1 cellular context compared by ENCODE assay signal in the genomic region with DNA sequence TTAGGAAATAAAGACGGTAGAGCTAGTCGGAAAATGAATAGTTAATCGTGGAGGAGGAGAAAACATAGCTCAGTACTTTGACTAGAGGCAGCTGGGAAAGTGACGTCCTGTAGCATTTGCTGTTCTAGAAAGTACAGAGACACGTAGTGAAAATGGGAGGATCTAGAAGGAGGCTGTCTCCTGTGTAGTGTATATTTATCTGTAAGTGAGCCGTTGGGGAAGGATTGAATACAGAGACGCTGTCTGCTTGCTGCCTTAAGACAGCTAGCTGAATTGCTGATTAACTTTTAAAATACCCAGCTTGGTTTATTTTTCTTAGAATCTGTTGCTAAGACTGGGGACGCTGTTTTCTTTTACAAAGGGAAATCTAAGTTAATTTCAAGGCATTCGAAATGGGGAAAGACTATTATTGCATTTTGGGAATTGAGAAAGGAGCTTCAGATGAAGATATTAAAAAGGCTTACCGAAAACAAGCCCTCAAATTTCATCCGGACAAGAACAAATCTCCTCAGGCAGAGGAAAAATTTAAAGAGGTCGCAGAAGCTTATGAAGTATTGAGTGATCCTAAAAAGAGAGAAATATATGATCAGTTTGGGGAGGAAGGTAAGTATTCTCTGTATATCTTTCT.
TF ChIP-seq lines count a peak whose summit lies in the region.

Gene DNAJB4, plus strand, starts transcription at position 221 of the 628 bp plus-strand sequence. Its CDS starts 172 bp downstream, at position 393.

TF ChIP-seq in HEK293, 187 proteins besides CTCF, POLR2A, EP300 and RAD21 (continued from another document):
- TF ChIP-seq TRIM28 (IDR thresholded peaks at IDR 0.05; ENCODE audit: borderline replicate concordance, low read length) (0 out of 2 replicates have a peak, but pooled peaks have one; percentile 29), PRDM10 (tag by site-specific recombination; IDR thresholded peaks at IDR 0.05) (no peak), SCRT2 (tag by site-specific recombination; IDR thresholded peaks at IDR 0.05) (no peak), ZNF561 (tag by site-specific recombination; IDR thresholded peaks at IDR 0.05; ENCODE audit: borderline replicate concordance) (0 out of 2 replicates have a peak, but pooled peaks have one; percentile 38), ZNF223 (tag by site-specific recombination; IDR thresholded peaks at IDR 0.05) (no peak), ZNF221 (tag by site-specific recombination; IDR thresholded peaks at IDR 0.05; ENCODE audit: borderline replicate concordance) (no peak), ZNF677 (tag by site-specific recombination; IDR thresholded peaks at IDR 0.05) (no peak), ZFP41 (tag by site-specific recombination; IDR thresholded peaks at IDR 0.05; ENCODE audit: borderline replicate concordance) (no peak), ZNF280C (tag by site-specific recombination; IDR thresholded peaks at IDR 0.05) (no peak), ZSCAN30 (tag by site-specific recombination; IDR thresholded peaks at IDR 0.05) (0 out of 2 replicates have a peak, but pooled peaks have one; percentile 18), PRDM1 (tag by site-specific recombination; IDR thresholded peaks at IDR 0.05) (peak; percentile 97), ZNF76 (tag by site-specific recombination; IDR thresholded peaks at IDR 0.05; ENCODE audit: borderline replicate concordance, low read depth) (peak; percentile 83; the same call in 1 of the 2 replicates), ZBTB17 (tag by site-specific recombination; IDR thresholded peaks at IDR 0.05) (peak; percentile 68), GFI1B (tag by site-specific recombination; IDR thresholded peaks at IDR 0.05) (0 out of 2 replicates have a peak, but pooled peaks have one; percentile 17), ZNF292 (tag by site-specific recombination; IDR thresholded peaks at IDR 0.05; ENCODE audit: borderline replicate concordance, low read depth) (no peak), GLI4 (tag by site-specific recombination; IDR thresholded peaks at IDR 0.05) (no peak), ZNF391 (tag by site-specific recombination; IDR thresholded peaks at IDR 0.05; ENCODE audit: borderline replicate concordance, low read depth) (no peak), WT1 (tag by site-specific recombination; IDR thresholded peaks at IDR 0.05) (peak; percentile 48), ZNF629 (tag by site-specific recombination; IDR thresholded peaks at IDR 0.05) (peak; percentile 92), ZNF274 (IDR thresholded peaks at IDR 0.05; ENCODE audit: low read length) (no peak), ZNF274 (tag by site-specific recombination; IDR thresholded peaks at IDR 0.05; ENCODE audit: borderline replicate concordance) (no peak), ZNF521 (tag by site-specific recombination; IDR thresholded peaks at IDR 0.05) (no peak), ZNF18 (tag by site-specific recombination; IDR thresholded peaks at IDR 0.05) (no peak), ZNF514 (tag by site-specific recombination; IDR thresholded peaks at IDR 0.05) (no peak), ZNF48 (tag by site-specific recombination; IDR thresholded peaks at IDR 0.05) (no peak), ZNF121 (tag by site-specific recombination; IDR thresholded peaks at IDR 0.05) (no peak)
- TF ChIP-seq, protein P1, sequence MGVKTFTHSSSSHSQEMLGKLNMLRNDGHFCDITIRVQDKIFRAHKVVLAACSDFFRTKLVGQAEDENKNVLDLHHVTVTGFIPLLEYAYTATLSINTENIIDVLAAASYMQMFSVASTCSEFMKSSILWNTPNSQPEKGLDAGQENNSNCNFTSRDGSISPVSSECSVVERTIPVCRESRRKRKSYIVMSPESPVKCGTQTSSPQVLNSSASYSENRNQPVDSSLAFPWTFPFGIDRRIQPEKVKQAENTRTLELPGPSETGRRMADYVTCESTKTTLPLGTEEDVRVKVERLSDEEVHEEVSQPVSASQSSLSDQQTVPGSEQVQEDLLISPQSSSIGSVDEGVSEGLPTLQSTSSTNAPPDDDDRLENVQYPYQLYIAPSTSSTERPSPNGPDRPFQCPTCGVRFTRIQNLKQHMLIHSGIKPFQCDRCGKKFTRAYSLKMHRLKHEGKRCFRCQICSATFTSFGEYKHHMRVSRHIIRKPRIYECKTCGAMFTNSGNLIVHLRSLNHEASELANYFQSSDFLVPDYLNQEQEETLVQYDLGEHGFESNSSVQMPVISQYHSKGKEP (tag by site-specific recombination; IDR thresholded peaks at IDR 0.05): peak; percentile 6; the same call in 1 of the 2 replicates
- TF ChIP-seq, protein P2, sequence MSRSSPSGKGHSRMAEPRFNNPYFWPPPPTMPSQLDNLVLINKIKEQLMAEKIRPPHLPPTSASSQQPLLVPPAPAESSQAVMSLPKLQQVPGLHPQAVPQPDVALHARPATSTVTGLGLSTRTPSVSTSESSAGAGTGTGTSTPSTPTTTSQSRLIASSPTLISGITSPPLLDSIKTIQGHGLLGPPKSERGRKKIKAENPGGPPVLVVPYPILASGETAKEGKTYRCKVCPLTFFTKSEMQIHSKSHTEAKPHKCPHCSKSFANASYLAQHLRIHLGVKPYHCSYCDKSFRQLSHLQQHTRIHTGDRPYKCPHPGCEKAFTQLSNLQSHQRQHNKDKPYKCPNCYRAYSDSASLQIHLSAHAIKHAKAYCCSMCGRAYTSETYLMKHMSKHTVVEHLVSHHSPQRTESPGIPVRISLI (tag by site-specific recombination; IDR thresholded peaks at IDR 0.05): no peak
- TF ChIP-seq, protein P3, sequence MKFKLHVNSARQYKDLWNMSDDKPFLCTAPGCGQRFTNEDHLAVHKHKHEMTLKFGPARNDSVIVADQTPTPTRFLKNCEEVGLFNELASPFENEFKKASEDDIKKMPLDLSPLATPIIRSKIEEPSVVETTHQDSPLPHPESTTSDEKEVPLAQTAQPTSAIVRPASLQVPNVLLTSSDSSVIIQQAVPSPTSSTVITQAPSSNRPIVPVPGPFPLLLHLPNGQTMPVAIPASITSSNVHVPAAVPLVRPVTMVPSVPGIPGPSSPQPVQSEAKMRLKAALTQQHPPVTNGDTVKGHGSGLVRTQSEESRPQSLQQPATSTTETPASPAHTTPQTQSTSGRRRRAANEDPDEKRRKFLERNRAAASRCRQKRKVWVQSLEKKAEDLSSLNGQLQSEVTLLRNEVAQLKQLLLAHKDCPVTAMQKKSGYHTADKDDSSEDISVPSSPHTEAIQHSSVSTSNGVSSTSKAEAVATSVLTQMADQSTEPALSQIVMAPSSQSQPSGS (tag by site-specific recombination; IDR thresholded peaks at IDR 0.05; ENCODE audit: low read depth): peak; percentile 30; the same call in 1 of the 2 replicates
TF ChIP-seq in HEK293: peak in this region for 17.
